Comparison of ENCODE assay signal across 8 cellular contexts in genomic region chr1:10399487-10399917, GRCh38. TPM values are rescaled to one million over a fixed set of nuclear protein-coding genes. Genes with fewer than 3 reads are reported as not detected.
DNase-seq lines count a peak whose midpoint lies in the region; ATAC-seq and TF ChIP-seq lines count a peak whose summit lies in the region.

No MANE protein-coding gene starts in this region.

- H3K36me3 Mint-ChIP-seq in activated naive CD4-positive, alpha-beta T cell treated with anti-CD3 and anti-CD28 coated beads for 36 hours (ENCODE audit: low read depth), result peaks cover 22% of the 10 kb centered on the region
- peaks cover 16% of the 10 kb centered on the region for H3K36me3 Mint-ChIP-seq in mesothelial cell of epicardium

- CTCF ChIA-PET in activated naive CD4-positive, alpha-beta T cell treated with anti-CD3 and anti-CD28 coated beads for 36 hours (lab: Charles Lee), result interaction anchor here (1.5 kb wide), 2 partner anchors 12 to 22 kb away, joined by 5 to 6 read pairs; no protein-coding TSS in a partner anchor

- H3K36me3 ChIP-seq in SJCRH30 (peaks cover 37% of the 10 kb centered on the region), tibial nerve (peaks cover 0 to 28% (median 7%) of the 10 kb centered on the region in 3 donors)
- H3K36me3 ChIP-seq in effector memory CD4-positive, alpha-beta T cell (ENCODE audit: control insufficient read depth, insufficient read depth, low read length), result peaks cover 15% of the 10 kb centered on the region

- peak overlapping the region; percentile 83 for H3K4me3 Mint-ChIP-seq in activated naive CD4-positive, alpha-beta T cell treated with anti-CD3 and anti-CD28 coated beads for 36 hours
- peak overlapping the region; percentile 92 for H3K4me3 Mint-ChIP-seq in mesothelial cell of epicardium

- H3K4me1 ChIP-seq in SJCRH30 (peaks cover 23% of the 10 kb centered on the region), tibial nerve (peaks cover 0 to 38% (median 10%) of the 10 kb centered on the region in 4 donors)
- H3K4me1 ChIP-seq in effector memory CD4-positive, alpha-beta T cell (ENCODE audit: control insufficient read depth, insufficient read depth, low read length, poor library complexity, severe bottlenecking), result peaks cover 12% of the 10 kb centered on the region

- no peaks in the 10 kb centered on the region for H3K27me3 Mint-ChIP-seq in activated naive CD4-positive, alpha-beta T cell treated with anti-CD3 and anti-CD28 coated beads for 36 hours (ENCODE audit: low read depth)
- no peaks in the 10 kb centered on the region for H3K27me3 Mint-ChIP-seq in mesothelial cell of epicardium (ENCODE audit: low read depth)

- H3K4me1 Mint-ChIP-seq in activated naive CD4-positive, alpha-beta T cell treated with anti-CD3 and anti-CD28 coated beads for 36 hours (ENCODE audit: low read depth), result peaks cover 25% of the 10 kb centered on the region
- H3K4me1 Mint-ChIP-seq in mesothelial cell of epicardium, result peaks cover 23% of the 10 kb centered on the region

- H3K27ac Mint-ChIP-seq in activated naive CD4-positive, alpha-beta T cell treated with anti-CD3 and anti-CD28 coated beads for 36 hours, result no peak overlapping the region
- H3K27ac Mint-ChIP-seq in mesothelial cell of epicardium, result peak overlapping the region; percentile 93

- no peak for TF ChIP-seq POLR2A in tibial nerve (IDR thresholded peaks at IDR 0.05)

- 1 to 2% methylated on average over 26 to 33 of the region's 34 CpGs for WGBS in tibial nerve, 2 donors

- intact Hi-C loops in activated naive CD4-positive, alpha-beta T cell treated with anti-CD3 and anti-CD28 coated beads for 36 hours (cut with micrococcal nuclease), result loop anchor here (1.0 to 2.0 kb wide), 4 partner anchors 75 to 367 kb away; partner anchors contain the start of genes PEX14 and UBE4B

- H3K9me3 Mint-ChIP-seq in activated naive CD4-positive, alpha-beta T cell treated with anti-CD3 and anti-CD28 coated beads for 36 hours, result no peaks in the 10 kb centered on the region
- H3K9me3 Mint-ChIP-seq in mesothelial cell of epicardium, result no peaks in the 10 kb centered on the region

- TF ChIP-seq EP300 in tibial nerve (IDR thresholded peaks at IDR 0.05), result no peak

- TF ChIP-seq CTCF in mesothelial cell of epicardium (IDR thresholded peaks at IDR 0.05; ENCODE audit: unreplicated experiment) (no peak), tibial nerve (IDR thresholded peaks at IDR 0.05) (no peak)

- H3K4me3 ChIP-seq in SJCRH30, result peak overlapping the region; percentile 90
- peak overlapping the region; percentile 90 for H3K4me3 ChIP-seq in effector memory CD4-positive, alpha-beta T cell (ENCODE audit: insufficient read depth, low read depth, low read length, poor library complexity, severe bottlenecking)
- peak overlapping the region; percentile 72 to 87 (median 84) for H3K4me3 ChIP-seq in tibial nerve

- H3K9me3 ChIP-seq in SJCRH30 (replicated peaks), result 0 out of 2 replicates have a peak, but pooled peaks cover under 1% of the 10 kb centered on the region
- H3K9me3 ChIP-seq in effector memory CD4-positive, alpha-beta T cell (ENCODE audit: control insufficient read depth, low read length), result no peaks in the 10 kb centered on the region
- H3K9me3 ChIP-seq in tibial nerve, result no peaks in the 10 kb centered on the region

- no peak for ATAC-seq in HG03280 (IDR thresholded peaks at IDR 0.05; ENCODE audit: unreplicated experiment)

- DNase-seq in activated naive CD4-positive, alpha-beta T cell treated with anti-CD3 and anti-CD28 coated beads for 36 hours, result peak; percentile 26
- no peak for DNase-seq in activated naive CD4-positive, alpha-beta T cell treated with Interleukin-2 at 50 U/mL for 16 hours
- DNase-seq in SJCRH30, result no peak
- DNase-seq in effector memory CD4-positive, alpha-beta T cell, result no peak
- DNase-seq in mesothelial cell of epicardium (ENCODE audit: low spot score in 2 of 2, unreplicated experiment in 2 of 2), result no peak
- peak in 1 of 2 donors; percentile 21 for DNase-seq in tibial nerve (ENCODE audit: low spot score in 2 of 2)
- DNase-seq in stimulated activated naive CD4-positive, alpha-beta T cell treated with Interleukin-2 at 50 U/mL for 16 hours (lab: John Stamatoyannopoulos, UW), result no peak

- H3K27ac ChIP-seq in SJCRH30 (peak overlapping the region; percentile 81), tibial nerve (peak overlapping the region; percentile 70 to 92 (median 84))
- H3K27ac ChIP-seq in effector memory CD4-positive, alpha-beta T cell (ENCODE audit: insufficient read depth, low read length, poor library complexity, severe bottlenecking), result peak overlapping the region; percentile 83

- H3K27me3 ChIP-seq in SJCRH30 (no peaks in the 10 kb centered on the region), tibial nerve (no peaks in the 10 kb centered on the region)
- H3K27me3 ChIP-seq in effector memory CD4-positive, alpha-beta T cell (replicated peaks; ENCODE audit: control insufficient read depth, insufficient read depth, low read length, poor library complexity, severe bottlenecking), result no peaks in the 10 kb centered on the region

RNA-seq across cellular contexts. Expression of gene PGD, which starts 0.6 kb away (rescaled TPM):
- 100 to 1,000 TPM in 1 of 2 experiments, 10 to 100 TPM in 1; 94.8 to 101 TPM for total RNA-seq in activated naive CD4-positive, alpha-beta T cell treated with anti-CD3 and anti-CD28 coated beads for 36 hours
- total RNA-seq in SJCRH30 (2014; rRNA removed; shearing (Covaris generic)), result 316 and 350 TPM in 2 replicates
- total RNA-seq in mesothelial cell of epicardium (167 to 169 TPM (median 168 TPM) in 3 replicates), tibial nerve (100 to 1,000 TPM in 1 of 4 donors, 10 to 100 TPM in 3; 54.5 to 160 (median 67.5) TPM)

RNA-seq across cellular contexts. Expression of gene CENPS, which starts 30.7 kb away (rescaled TPM):
- total RNA-seq in activated naive CD4-positive, alpha-beta T cell treated with anti-CD3 and anti-CD28 coated beads for 36 hours, result 10 to 100 TPM; 21.5 to 23.4 TPM
- 15.5 and 16.1 TPM in 2 replicates for total RNA-seq in SJCRH30 (2014; rRNA removed; shearing (Covaris generic))
- total RNA-seq in mesothelial cell of epicardium (11.8 to 12.4 TPM (median 12.1 TPM) in 3 replicates), tibial nerve (10 to 100 TPM in 2 of 4 donors, 1 to 10 TPM in 2; 3.3 to 15.3 (median 8.6) TPM)

RNA-seq across cellular contexts. Expression of gene CORT, which starts 50.3 kb away (rescaled TPM):
- total RNA-seq in activated naive CD4-positive, alpha-beta T cell treated with anti-CD3 and anti-CD28 coated beads for 36 hours, result under 1 TPM; 0.29 to 0.47 TPM
- total RNA-seq in SJCRH30 (2014; rRNA removed; shearing (Covaris generic)), result 0.15 and 0.30 TPM in 2 replicates
- total RNA-seq in mesothelial cell of epicardium (0.70 to 0.89 TPM (median 0.83 TPM) in 3 replicates), tibial nerve (1 to 10 TPM in 1 of 4 donors, not detected in 3; 1.7 TPM)
